In genomic region chr11:819129-819931, GRCh38 we compare ENCODE assay signal across 8 cellular contexts. TPM values are rescaled to one million over a fixed set of nuclear protein-coding genes. Genes with fewer than 3 reads are reported as not detected.
DNase-seq lines count a peak whose midpoint lies in the region; ATAC-seq and TF ChIP-seq lines count a peak whose summit lies in the region.

No MANE protein-coding gene starts in this region.

- H3K27ac Mint-ChIP-seq in activated naive CD4-positive, alpha-beta T cell treated with anti-CD3 and anti-CD28 coated beads, Interleukin-2, amount 50 U/mL, for 24 hours, result no peak overlapping the region
- no peak overlapping the region for H3K27ac Mint-ChIP-seq in glutamatergic neuron (ENCODE audit: unreplicated experiment)

- peaks cover 4% of the 10 kb centered on the region for H3K4me1 Mint-ChIP-seq in activated naive CD4-positive, alpha-beta T cell treated with anti-CD3 and anti-CD28 coated beads, Interleukin-2, amount 50 U/mL, for 24 hours
- no peaks in the 10 kb centered on the region for H3K4me1 Mint-ChIP-seq in glutamatergic neuron (ENCODE audit: low read depth, unreplicated experiment)

- H3K4me3 ChIP-seq in H7 (ENCODE audit: insufficient read depth, low read depth, low read length) (peak overlapping the region; percentile 90), MM.1S (ENCODE audit: low read length) (peak overlapping the region; percentile 78), SK-N-SH (ENCODE audit: low read depth in 2 of 2, low read length in 1 of 2) (peak overlapping the region; percentile 71 to 79), osteoblast (ENCODE audit: insufficient read depth, low read length) (peak overlapping the region; percentile 89), thoracic aorta (peak overlapping the region; percentile 98)

- H3K36me3 ChIP-seq in H7 (replicated peaks; ENCODE audit: control insufficient read depth, insufficient read depth, low read length), result no peaks in the 10 kb centered on the region
- no peaks in the 10 kb centered on the region for H3K36me3 ChIP-seq in MM.1S (replicated peaks; ENCODE audit: insufficient read depth, low read length)
- H3K36me3 ChIP-seq in SK-N-SH (replicated peaks in 1 of 2; ENCODE audit: control insufficient read depth in 1 of 2, insufficient read depth in 2 of 2, low read length in 1 of 2), result peaks cover 3 to 8% of the 10 kb centered on the region in 2 experiments
- peaks cover 5% of the 10 kb centered on the region for H3K36me3 ChIP-seq in osteoblast (ENCODE audit: insufficient read depth, low read length)
- peaks cover 22% of the 10 kb centered on the region for H3K36me3 ChIP-seq in thoracic aorta

- H3K4me1 ChIP-seq in MM.1S (ENCODE audit: low read length) (peaks cover 5% of the 10 kb centered on the region; the same call in 1 of the 2 replicates), SK-N-SH (ENCODE audit: control insufficient read depth in 1 of 2, insufficient read depth in 2 of 2, low read depth in 1 of 2, low read length in 1 of 2) (peaks cover 14 to 26% of the 10 kb centered on the region in 2 experiments; a peak in 3 of 4 replicates), osteoblast (ENCODE audit: insufficient read depth, low read length) (peaks cover 28% of the 10 kb centered on the region), thoracic aorta (ENCODE audit: control insufficient read depth in 1 of 2, low read depth in 2 of 2) (peaks cover 23 to 31% of the 10 kb centered on the region in 2 donors)

- peak overlapping the region; percentile 51; the same call in 1 of the 2 replicates for H3K27ac ChIP-seq in MM.1S (ENCODE audit: low read length)
- H3K27ac ChIP-seq in SK-N-SH (ENCODE audit: low read depth in 2 of 2, low read length in 1 of 2), result peak overlapping the region; percentile 73 to 75
- H3K27ac ChIP-seq in osteoblast (ENCODE audit: low read depth, low read length), result peak overlapping the region; percentile 81
- H3K27ac ChIP-seq in thoracic aorta, result peak overlapping the region; percentile 99 to 100

- TF ChIP-seq RAD21 in SK-N-SH (IDR thresholded peaks at IDR 0.05; ENCODE audit: low read length), result no peak

- H3K9me2 ChIP-seq in MM.1S (replicated peaks; ENCODE audit: insufficient read depth, low read length) (no peaks in the 10 kb centered on the region), SK-N-SH (no peaks in the 10 kb centered on the region)

- H2AFZ ChIP-seq in MM.1S (ENCODE audit: low read length) (peak overlapping the region; percentile 56), SK-N-SH (ENCODE audit: low read depth) (peak overlapping the region; percentile 82; the same call in 1 of the 2 replicates), osteoblast (ENCODE audit: low read length) (peak overlapping the region; percentile 51)

- H3K4me2 ChIP-seq in MM.1S (ENCODE audit: low read depth, low read length) (peak overlapping the region; percentile 91), SK-N-SH (peak overlapping the region; percentile 98), osteoblast (ENCODE audit: insufficient read depth, low read length) (peak overlapping the region; percentile 88)

- H3K79me2 ChIP-seq in MM.1S (ENCODE audit: low read length) (peaks cover 17% of the 10 kb centered on the region), SK-N-SH (ENCODE audit: insufficient read depth) (peaks cover 26% of the 10 kb centered on the region), osteoblast (ENCODE audit: insufficient read depth, low read length) (peaks cover 31% of the 10 kb centered on the region)

- H3K27me3 Mint-ChIP-seq in activated naive CD4-positive, alpha-beta T cell treated with anti-CD3 and anti-CD28 coated beads, Interleukin-2, amount 50 U/mL, for 24 hours, result no peaks in the 10 kb centered on the region
- H3K27me3 Mint-ChIP-seq in glutamatergic neuron (ENCODE audit: unreplicated experiment), result peaks cover 8% of the 10 kb centered on the region

- WGBS in SK-N-SH (ENCODE audit: low lambda C conversion rate), result 2% methylated on average over 19 of the region's 96 CpGs

- ATAC-seq in thoracic aorta (ENCODE audit: insufficient number of reproducible peaks, low FRiP score, low read depth), result peak; percentile 62

- no peaks in the 10 kb centered on the region for H3K36me3 Mint-ChIP-seq in activated naive CD4-positive, alpha-beta T cell treated with anti-CD3 and anti-CD28 coated beads, Interleukin-2, amount 50 U/mL, for 24 hours
- H3K36me3 Mint-ChIP-seq in glutamatergic neuron (ENCODE audit: unreplicated experiment), result no peaks in the 10 kb centered on the region

- H3F3A ChIP-seq in MM.1S (ENCODE audit: insufficient read depth, low read length) (peaks cover 2% of the 10 kb centered on the region; the same call in 1 of the 2 replicates), SK-N-SH (replicated peaks; ENCODE audit: insufficient read depth) (peaks cover 16% of the 10 kb centered on the region)

- DNase-seq in GM03348 (ENCODE audit: low spot score) (peak; percentile 96), H7 (peak; percentile 99), MM.1S (peak; percentile 94), SK-N-SH (peak; percentile 98), glutamatergic neuron (peak; percentile 93), osteoblast (ENCODE audit: insufficient read length, low spot score, missing footprints) (peak; percentile 100), thoracic aorta (ENCODE audit: low spot score) (peak; percentile 70)

- H4K20me1 ChIP-seq in MM.1S (ENCODE audit: insufficient read depth, low read length) (no peaks in the 10 kb centered on the region), SK-N-SH (ENCODE audit: insufficient read depth) (peaks cover 28% of the 10 kb centered on the region), osteoblast (ENCODE audit: insufficient read depth, low read length) (peaks cover 29% of the 10 kb centered on the region)

- H3K9me3 ChIP-seq in MM.1S (replicated peaks; ENCODE audit: insufficient read depth, low read length), result no peaks in the 10 kb centered on the region
- no peaks in the 10 kb centered on the region for H3K9me3 ChIP-seq in SK-N-SH
- no peaks in the 10 kb centered on the region for H3K9me3 ChIP-seq in osteoblast (ENCODE audit: low read depth, low read length)
- H3K9me3 ChIP-seq in thoracic aorta, result no peaks in the 10 kb centered on the region

- POLR2A ChIA-PET in SK-N-SH (lab: Yijun Ruan, JAX), result interaction anchor here (0.7 to 2.7 kb wide), 15 partner anchors 9 to 124 kb away, joined by 3 to 34 read pairs (median 6); partner anchors contain the start of genes CD151, CEND1, CRACR2B and DEAF1

- TF ChIP-seq EP300 in SK-N-SH (IDR thresholded peaks at IDR 0.05; ENCODE audit: borderline replicate concordance in 1 of 2, low read depth in 1 of 2, low read length in 1 of 2), result no peak

- CTCF ChIA-PET in SK-N-SH (lab: Yijun Ruan, JAX), result interaction anchor here (0.8 to 1.7 kb wide), 10 partner anchors 9 to 124 kb away, joined by 3 to 9 read pairs (median 4); partner anchors contain the start of genes CD151, CRACR2B, DEAF1 and RPLP2

- peak overlapping the region; percentile 86 for H3K4me3 Mint-ChIP-seq in activated naive CD4-positive, alpha-beta T cell treated with anti-CD3 and anti-CD28 coated beads, Interleukin-2, amount 50 U/mL, for 24 hours
- no peak overlapping the region for H3K4me3 Mint-ChIP-seq in glutamatergic neuron (ENCODE audit: unreplicated experiment)

- H3K27me3 ChIP-seq in H7 (ENCODE audit: control insufficient read depth, insufficient read depth, low read length) (no peaks in the 10 kb centered on the region), MM.1S (replicated peaks; ENCODE audit: insufficient read depth, low read length) (no peaks in the 10 kb centered on the region), SK-N-SH (ENCODE audit: insufficient read depth) (no peaks in the 10 kb centered on the region), osteoblast (ENCODE audit: insufficient read depth, low read length) (no peaks in the 10 kb centered on the region), thoracic aorta (replicated peaks; ENCODE audit: insufficient read depth) (no peaks in the 10 kb centered on the region)

- H3K9ac ChIP-seq in MM.1S (ENCODE audit: low read length) (peak overlapping the region; percentile 77), SK-N-SH (peak overlapping the region; percentile 83)

- no peaks in the 10 kb centered on the region for H3K9me3 Mint-ChIP-seq in activated naive CD4-positive, alpha-beta T cell treated with anti-CD3 and anti-CD28 coated beads, Interleukin-2, amount 50 U/mL, for 24 hours
- no peaks in the 10 kb centered on the region for H3K9me3 Mint-ChIP-seq in glutamatergic neuron (ENCODE audit: unreplicated experiment)

- no peak for TF ChIP-seq CTCF in MM.1S (IDR thresholded peaks at IDR 0.05; ENCODE audit: low read length)
- 0 out of 2 replicates have a peak, but pooled peaks have one; percentile 8 for TF ChIP-seq CTCF in SK-N-SH (IDR thresholded peaks at IDR 0.05)
- no peak for TF ChIP-seq CTCF in glutamatergic neuron (IDR thresholded peaks at IDR 0.05; ENCODE audit: partially characterized antibody, unreplicated experiment)
- no peak for TF ChIP-seq CTCF in osteoblast (IDR thresholded peaks at IDR 0.05; ENCODE audit: extremely low read depth, low read depth, low read length)
- peak; percentile 63 for TF ChIP-seq CTCF in thoracic aorta (IDR thresholded peaks at IDR 0.05)

RNA-seq across cellular contexts. Expression of gene PNPLA2, which starts 0.6 kb away (rescaled TPM):
- 15.7 and 28.7 TPM in 2 replicates for total RNA-seq in H7 (2014; rRNA removed; shearing (Covaris generic))
- polyA plus RNA-seq in SK-N-SH (2012; rRNA removed), result 47.7 and 60.3 TPM in 2 replicates
- polyA plus RNA-seq in SK-N-SH (2012; cell fraction: cytosol; rRNA removed), result 24.0 and 41.7 TPM in 2 replicates
- polyA plus RNA-seq in SK-N-SH (2012; cell fraction: nucleus; rRNA removed), result 222 and 344 TPM in 2 replicates
- total RNA-seq in glutamatergic neuron (ENCODE audit: unreplicated experiment) (32.3 TPM), osteoblast (32.1 and 32.6 TPM in 2 replicates), thoracic aorta (100 to 1,000 TPM; 105 to 115 TPM)

RNA-seq across cellular contexts. Expression of gene CRACR2B, which starts 8.4 kb away (rescaled TPM):
- 20.2 and 35.8 TPM in 2 replicates for total RNA-seq in H7 (2014; rRNA removed; shearing (Covaris generic))
- polyA plus RNA-seq in SK-N-SH (2012; rRNA removed), result 0.94 and 1.1 TPM in 2 replicates
- polyA plus RNA-seq in SK-N-SH (2012; cell fraction: cytosol; rRNA removed), result 0.21 and 0.28 TPM in 2 replicates
- polyA plus RNA-seq in SK-N-SH (2012; cell fraction: nucleus; rRNA removed), result 3.8 and 5.0 TPM in 2 replicates
- total RNA-seq in glutamatergic neuron (ENCODE audit: unreplicated experiment) (19.7 TPM), osteoblast (0.59 and 0.72 TPM in 2 replicates), thoracic aorta (10 to 100 TPM in 1 of 2 donors, 1 to 10 TPM in 1; 9.6 to 11.6 TPM)

RNA-seq across cellular contexts. Expression of gene RPLP2, which starts 9.6 kb away (rescaled TPM):
- total RNA-seq in H7 (2014; rRNA removed; shearing (Covaris generic)), result 786 and 794 TPM in 2 replicates
- 390 and 799 TPM in 2 replicates for polyA plus RNA-seq in SK-N-SH (2012; rRNA removed)
- polyA plus RNA-seq in SK-N-SH (2012; cell fraction: cytosol; rRNA removed), result 554 and 966 TPM in 2 replicates
- polyA plus RNA-seq in SK-N-SH (2012; cell fraction: nucleus; rRNA removed), result 280 and 461 TPM in 2 replicates
- total RNA-seq in glutamatergic neuron (ENCODE audit: unreplicated experiment) (997 TPM), osteoblast (227 and 386 TPM in 2 replicates), thoracic aorta (100 to 1,000 TPM; 170 to 221 TPM)

RNA-seq across cellular contexts. Expression of gene CD151, which starts 13.4 kb away (rescaled TPM):
- 175 and 190 TPM in 2 replicates for total RNA-seq in H7 (2014; rRNA removed; shearing (Covaris generic))
- 922 and 1,149 TPM in 2 replicates for polyA plus RNA-seq in SK-N-SH (2012; rRNA removed)
- 364 and 668 TPM in 2 replicates for polyA plus RNA-seq in SK-N-SH (2012; cell fraction: cytosol; rRNA removed)
- polyA plus RNA-seq in SK-N-SH (2012; cell fraction: nucleus; rRNA removed), result 1,027 and 1,059 TPM in 2 replicates
- total RNA-seq in glutamatergic neuron (ENCODE audit: unreplicated experiment) (346 TPM), osteoblast (366 and 416 TPM in 2 replicates), thoracic aorta (1,000 to 10,000 TPM in 1 of 2 donors, 100 to 1,000 TPM in 1; 532 to 1,455 TPM)

RNA-seq across cellular contexts. Expression of gene PIDD1, which starts 14.3 kb away (rescaled TPM):
- total RNA-seq in H7 (2014; rRNA removed; shearing (Covaris generic)), result 16.8 and 31.0 TPM in 2 replicates
- 25.5 and 27.4 TPM in 2 replicates for polyA plus RNA-seq in SK-N-SH (2012; rRNA removed)
- polyA plus RNA-seq in SK-N-SH (2012; cell fraction: cytosol; rRNA removed), result 4.7 and 7.9 TPM in 2 replicates
- 191 and 281 TPM in 2 replicates for polyA plus RNA-seq in SK-N-SH (2012; cell fraction: nucleus; rRNA removed)
- 37.0 TPM for total RNA-seq in glutamatergic neuron (ENCODE audit: unreplicated experiment)
- total RNA-seq in osteoblast, result 5.9 and 6.5 TPM in 2 replicates
- 10 to 100 TPM; 10.9 to 52.0 TPM for total RNA-seq in thoracic aorta

Comparison
In these comparisons a context has a peak if more than half of its experiments do, and no peak if none do; other contexts are left out.
1. Peak in every context shown above with its lines: DNase-seq, ATAC-seq, H3K4me3 ChIP-seq and H3K27ac ChIP-seq.
2. CTCF ChIP-seq: peak in SK-N-SH (single experiment) and thoracic aorta (single experiment); none in MM.1S (single experiment), glutamatergic neuron (single experiment) and osteoblast (single experiment).